In the genomic region with DNA sequence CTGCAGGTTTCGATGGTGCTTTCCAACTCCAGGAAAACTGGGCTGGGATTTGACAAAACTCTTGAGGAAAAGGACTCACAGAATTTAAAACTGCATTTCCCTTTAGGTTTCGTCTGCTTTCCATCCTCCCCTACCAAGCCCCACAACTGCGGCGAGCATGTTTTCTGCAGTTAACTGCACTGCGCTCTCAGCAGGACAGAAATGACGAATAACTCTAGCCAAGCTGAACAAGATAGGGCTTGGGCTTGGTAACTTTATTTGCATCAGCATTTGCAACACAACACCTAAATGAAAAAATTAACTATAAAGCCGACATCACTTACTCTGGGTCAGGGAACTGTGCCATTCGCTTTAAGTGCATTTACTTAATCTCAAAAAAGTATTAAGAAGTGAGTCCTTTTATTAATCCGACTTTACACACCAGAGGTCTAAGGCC, we compare ENCODE assay signal across 8 cellular contexts. TPM values are rescaled to one million over a fixed set of nuclear protein-coding genes. Genes with fewer than 3 reads are reported as not detected.
DNase-seq lines count a peak whose midpoint lies in the region; ATAC-seq and TF ChIP-seq lines count a peak whose summit lies in the region.

No MANE protein-coding gene starts in this region.

- H3K36me3 Mint-ChIP-seq in CD4-positive, CD25-positive, alpha-beta regulatory T cell, result no peaks in the 10 kb centered on the region

- no peak for TF ChIP-seq POLR2A in gastrocnemius medialis (IDR thresholded peaks at IDR 0.05)

- H3K9me3 Mint-ChIP-seq in CD4-positive, CD25-positive, alpha-beta regulatory T cell, result no peaks in the 10 kb centered on the region

- H3K36me3 ChIP-seq in CD4-positive, CD25-positive, alpha-beta regulatory T cell (ENCODE audit: control insufficient read depth, insufficient read depth, low read length), result no peaks in the 10 kb centered on the region
- H3K36me3 ChIP-seq in RWPE2 (ENCODE audit: low read depth), result no peaks in the 10 kb centered on the region
- no peaks in the 10 kb centered on the region for H3K36me3 ChIP-seq in iPS DF 6.9 (ENCODE audit: control insufficient read depth, insufficient read depth, low read length)
- H3K36me3 ChIP-seq in gastrocnemius medialis, result no peaks in the 10 kb centered on the region

- H3K27ac ChIP-seq in CD4-positive, CD25-positive, alpha-beta regulatory T cell (ENCODE audit: insufficient read depth, low read length, poor library complexity, severe bottlenecking), result peak overlapping the region; percentile 87
- H3K27ac ChIP-seq in RWPE2 (ENCODE audit: poor library complexity, severe bottlenecking), result peak overlapping the region; percentile 80
- no peak overlapping the region for H3K27ac ChIP-seq in iPS DF 6.9 (ENCODE audit: low read length)
- peak overlapping the region; percentile 91 to 100 (median 98) for H3K27ac ChIP-seq in gastrocnemius medialis

- WGBS in iPS DF 6.9 (ENCODE audit: insufficient coverage, insufficient read length), result no CpG with 5 or more reads among the region's 9 CpGs

- peak overlapping the region; percentile 95 to 99 (median 96) for H3K27ac Mint-ChIP-seq in CD4-positive, CD25-positive, alpha-beta regulatory T cell

- peaks cover 6 to 59% (median 36%) of the 10 kb centered on the region in 4 donors for H3K4me1 Mint-ChIP-seq in CD4-positive, CD25-positive, alpha-beta regulatory T cell

- peaks cover 44% of the 10 kb centered on the region for H3K4me1 ChIP-seq in CD4-positive, CD25-positive, alpha-beta regulatory T cell (ENCODE audit: control insufficient read depth, insufficient read depth, low read length, poor library complexity, severe bottlenecking)
- H3K4me1 ChIP-seq in RWPE2 (ENCODE audit: insufficient read depth, poor library complexity, severe bottlenecking) (peaks cover 10% of the 10 kb centered on the region), iPS DF 6.9 (ENCODE audit: control insufficient read depth, insufficient read depth, low read length) (no peaks in the 10 kb centered on the region), gastrocnemius medialis (peaks cover 33 to 39% of the 10 kb centered on the region in 2 donors)

- H3K4me3 ChIP-seq in CD4-positive, CD25-positive, alpha-beta regulatory T cell (ENCODE audit: low read depth, low read length), result peak overlapping the region; percentile 98
- H3K4me3 ChIP-seq in RWPE2 (ENCODE audit: severe bottlenecking) (peak overlapping the region; percentile 71), iPS DF 6.9 (ENCODE audit: low read length) (peak overlapping the region; percentile 85; the same call in 1 of the 2 replicates), gastrocnemius medialis (peak overlapping the region; percentile 71 to 97 (median 96))

- H3K27me3 Mint-ChIP-seq in CD4-positive, CD25-positive, alpha-beta regulatory T cell, result peaks cover 6% of the 10 kb centered on the region

- peak; percentile 65 to 68 for ATAC-seq in CD4-positive, CD25-positive, alpha-beta regulatory T cell (ENCODE audit: low read depth in 2 of 2)
- ATAC-seq in GM18907 (IDR thresholded peaks at IDR 0.05; ENCODE audit: unreplicated experiment), result peak; percentile 53
- ATAC-seq in HG03095 (IDR thresholded peaks at IDR 0.05; ENCODE audit: unreplicated experiment), result peak; percentile 45
- peak; percentile 47 for ATAC-seq in RWPE2 (ENCODE audit: low read depth)
- peak; percentile 17 to 26 for ATAC-seq in gastrocnemius medialis

- DNase-seq in CD4-positive, CD25-positive, alpha-beta regulatory T cell, result peak; percentile 31 to 86 (median 57)
- no peak for DNase-seq in RWPE2 (ENCODE audit: low spot score)
- peak in 37 of 58 donors; percentile 3 to 68 (median 23) for DNase-seq in anterior cingulate cortex (lab: John Stamatoyannopoulos, UW)
- no peak for DNase-seq in iPS DF 6.9 (ENCODE audit: low read depth, low spot score)
- peak in 1 of 2 donors; percentile 16 for DNase-seq in gastrocnemius medialis
- no peak for DNase-seq in 8988T

- no peaks in the 10 kb centered on the region for H3K27me3 ChIP-seq in CD4-positive, CD25-positive, alpha-beta regulatory T cell (ENCODE audit: control insufficient read depth, insufficient read depth, low read length)
- H3K27me3 ChIP-seq in RWPE2 (ENCODE audit: insufficient read depth, poor library complexity, severe bottlenecking), result no peaks in the 10 kb centered on the region
- H3K27me3 ChIP-seq in iPS DF 6.9 (ENCODE audit: control insufficient read depth, insufficient read depth, low read length), result no peaks in the 10 kb centered on the region
- H3K27me3 ChIP-seq in gastrocnemius medialis, result no peaks in the 10 kb centered on the region

- intact Hi-C loops in gastrocnemius medialis (cut with DNase I; ENCODE audit: low total_unique reads), result loop anchor here (2.0 to 10.0 kb wide), 3 partner anchors 493 to 641 kb away; a partner anchor contains a TSS

- TF ChIP-seq CTCF in RWPE2 (IDR thresholded peaks at IDR 0.05; ENCODE audit: poor library complexity, severe bottlenecking), result no peak
- TF ChIP-seq CTCF in gastrocnemius medialis (IDR thresholded peaks at IDR 0.05 in 4 of 5, conservative IDR thresholded peaks at IDR 0.05 in 1 of 5), result no peak

- in situ Hi-C loops in gastrocnemius medialis (cut with MboI; ENCODE audit: low sequenced_read_pairs in 4 of 4), result loop anchor here in 2 of 4 donors (25.0 kb wide), 2 partner anchors 653 to 728 kb away; a partner anchor contains a TSS

- no peaks in the 10 kb centered on the region for H3K9me3 ChIP-seq in CD4-positive, CD25-positive, alpha-beta regulatory T cell (ENCODE audit: control insufficient read depth in 2 of 2, low read length in 2 of 2)
- no peaks in the 10 kb centered on the region for H3K9me3 ChIP-seq in RWPE2 (ENCODE audit: severe bottlenecking)
- no peaks in the 10 kb centered on the region for H3K9me3 ChIP-seq in iPS DF 6.9 (ENCODE audit: control insufficient read depth, insufficient read depth, low read length)
- H3K9me3 ChIP-seq in gastrocnemius medialis, result no peaks in the 10 kb centered on the region

- peak overlapping the region; percentile 96 to 99 (median 98) for H3K4me3 Mint-ChIP-seq in CD4-positive, CD25-positive, alpha-beta regulatory T cell

RNA-seq across cellular contexts. Expression of a gene that starts 0.7 kb away (rescaled TPM):
- 43.5 TPM for total RNA-seq in CD4-positive, CD25-positive, alpha-beta regulatory T cell
- polyA plus RNA-seq in CD4-positive, CD25-positive, alpha-beta regulatory T cell, result 1 to 10 TPM; 5.2 to 7.6 (median 5.9) TPM
- total RNA-seq in gastrocnemius medialis, result 10 to 100 TPM; 14.0 to 23.9 (median 17.9) TPM

RNA-seq across cellular contexts. Expression of a gene that starts 10.5 kb away (rescaled TPM):
- total RNA-seq in CD4-positive, CD25-positive, alpha-beta regulatory T cell, result 8.8 TPM
- polyA plus RNA-seq in CD4-positive, CD25-positive, alpha-beta regulatory T cell, result 10 to 100 TPM in 1 of 4 donors, 1 to 10 TPM in 3; 8.1 to 10.4 (median 9.1) TPM
- 10 to 100 TPM; 11.2 to 39.0 (median 15.0) TPM for total RNA-seq in gastrocnemius medialis

Comparison
In these comparisons a context has a peak if more than half of its experiments do, and no peak if none do; other contexts are left out.
1. DNase-seq: peak in CD4-positive, CD25-positive, alpha-beta regulatory T cell (3 of 3) and anterior cingulate cortex (37 of 58); none in RWPE2 (single experiment), iPS DF 6.9 (single experiment) and 8988T (single experiment).
2. Peak in every context shown above with its lines, with median percentiles within 50 percentile points of each other: ATAC-seq and H3K4me3 ChIP-seq.